8 cellular contexts compared by ENCODE assay signal in the genomic region with DNA sequence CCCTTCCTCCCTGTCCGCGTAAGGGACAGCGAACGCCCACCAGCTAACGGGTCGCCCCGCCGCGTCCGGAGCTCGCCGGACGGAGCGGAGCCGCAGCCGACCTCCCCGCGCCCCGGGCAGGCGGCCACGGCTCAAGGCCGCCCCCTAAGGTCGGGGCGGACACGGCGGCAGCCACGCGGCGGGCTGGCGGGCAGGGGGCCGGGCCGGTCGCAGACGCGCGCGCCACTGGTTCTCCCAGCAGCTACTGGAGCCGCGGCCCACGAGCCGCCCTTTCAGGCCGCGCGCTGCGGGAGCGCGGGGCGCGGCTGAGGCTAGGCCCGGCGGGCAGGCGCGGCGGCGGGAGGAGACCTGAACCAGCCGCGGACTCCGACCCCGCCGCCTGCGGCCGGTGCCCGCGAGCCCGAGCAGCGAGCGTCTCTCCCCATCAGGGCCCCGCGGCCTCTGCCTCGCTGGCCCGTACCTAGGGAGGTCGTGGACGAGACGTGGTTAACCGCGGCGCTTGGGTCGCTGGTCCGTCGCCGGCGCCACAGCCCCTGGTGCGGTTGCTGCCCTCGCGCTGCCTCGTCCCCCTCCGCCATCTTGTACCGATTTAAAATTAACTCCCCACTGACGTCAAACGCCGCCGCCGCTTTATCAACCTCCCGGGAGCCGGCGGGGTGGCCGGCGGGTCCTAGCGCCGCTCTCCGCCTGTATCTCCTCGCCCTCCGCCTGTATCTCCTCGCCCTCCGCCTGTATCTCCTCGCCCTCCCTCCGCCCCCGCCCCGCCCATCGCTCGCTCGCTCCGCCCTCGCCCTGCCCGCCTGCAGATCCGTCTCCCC. TPM values are rescaled to one million over a fixed set of nuclear protein-coding genes. Genes with fewer than 3 reads are reported as not detected.
DNase-seq lines count a peak whose midpoint lies in the region; ATAC-seq and TF ChIP-seq lines count a peak whose summit lies in the region.

A gene (minus strand): TSS at position 591 of the 818 bp plus-strand sequence. CDS start 13 bp downstream, at position 578.

- no peaks in the 10 kb centered on the region for H3K9me3 ChIP-seq in RWPE2 (ENCODE audit: severe bottlenecking)

- H3K36me3 Mint-ChIP-seq in nephron progenitor cell (ENCODE audit: low read depth) = peaks cover 10% of the 10 kb centered on the region

- H3K4me1 ChIP-seq in RWPE2 (ENCODE audit: insufficient read depth, poor library complexity, severe bottlenecking) = peaks cover 9% of the 10 kb centered on the region

- H3K9me3 Mint-ChIP-seq in nephron progenitor cell = no peaks in the 10 kb centered on the region
- no peaks in the 10 kb centered on the region for H3K9me3 Mint-ChIP-seq in stimulated activated naive CD8-positive, alpha-beta T cell treated with anti-CD3 and anti-CD28 coated beads, Interleukin-15, amount 100 ng/mL, for 72 hours

- H3K27ac Mint-ChIP-seq in nephron progenitor cell = peak within 1 kb of the TSS; percentile 90
- H3K27ac Mint-ChIP-seq in stimulated activated naive CD8-positive, alpha-beta T cell treated with anti-CD3 and anti-CD28 coated beads, Interleukin-15, amount 100 ng/mL, for 72 hours = peak within 1 kb of the TSS; percentile 97 to 98

- peak within 1 kb of the TSS; percentile 57 for H3K27ac ChIP-seq in RWPE2 (ENCODE audit: poor library complexity, severe bottlenecking)

- TF ChIP-seq CTCF in RWPE2 (IDR thresholded peaks at IDR 0.05; ENCODE audit: poor library complexity, severe bottlenecking) = peak; percentile 85
- peak; percentile 28 for TF ChIP-seq CTCF in fibroblast of the aortic adventitia (IDR thresholded peaks at IDR 0.05; ENCODE audit: insufficient read depth, low read length)
- TF ChIP-seq CTCF in nephron progenitor cell (IDR thresholded peaks at IDR 0.05) = no peak

- peak within 1 kb of the TSS; percentile 99 for H3K4me3 ChIP-seq in RWPE2 (ENCODE audit: severe bottlenecking)
- peak within 1 kb of the TSS; percentile 94 for H3K4me3 ChIP-seq in fibroblast of the aortic adventitia (ENCODE audit: low read depth, low read length)

- peaks cover 14% of the 10 kb centered on the region for H3K36me3 ChIP-seq in RWPE2 (ENCODE audit: low read depth)

- peaks cover 13% of the 10 kb centered on the region for H3K27me3 Mint-ChIP-seq in nephron progenitor cell (ENCODE audit: low read depth, poor library complexity)
- no peaks in the 10 kb centered on the region for H3K27me3 Mint-ChIP-seq in stimulated activated naive CD8-positive, alpha-beta T cell treated with anti-CD3 and anti-CD28 coated beads, Interleukin-15, amount 100 ng/mL, for 72 hours

- no peaks in the 10 kb centered on the region for H3K27me3 ChIP-seq in RWPE2 (ENCODE audit: insufficient read depth, poor library complexity, severe bottlenecking)

- H3K4me3 Mint-ChIP-seq in nephron progenitor cell = peak within 1 kb of the TSS; percentile 93
- peak within 1 kb of the TSS; percentile 95 to 96 for H3K4me3 Mint-ChIP-seq in stimulated activated naive CD8-positive, alpha-beta T cell treated with anti-CD3 and anti-CD28 coated beads, Interleukin-15, amount 100 ng/mL, for 72 hours

- H3K4me1 Mint-ChIP-seq in nephron progenitor cell = peaks cover 75% of the 10 kb centered on the region
- H3K4me1 Mint-ChIP-seq in stimulated activated naive CD8-positive, alpha-beta T cell treated with anti-CD3 and anti-CD28 coated beads, Interleukin-15, amount 100 ng/mL, for 72 hours = peaks cover 54% of the 10 kb centered on the region

- peak; percentile 84 for ATAC-seq in RWPE2 (ENCODE audit: low read depth)
- ATAC-seq in stimulated activated naive CD8-positive, alpha-beta T cell treated with anti-CD3 and anti-CD28 coated beads, Interleukin-15, amount 100 ng/mL, for 72 hours = peak; percentile 93

- DNase-seq in ELF-1 (ENCODE audit: low read depth, low spot score) = peak; percentile 98
- peak; percentile 87 for DNase-seq in H4 (ENCODE audit: low spot score)
- peak; percentile 96 for DNase-seq in LoVo (ENCODE audit: low spot score)
- peak; percentile 94 for DNase-seq in RWPE2 (ENCODE audit: low spot score)
- peak; percentile 88 for DNase-seq in activated T-helper 9 cell treated with anti-CD3 and anti-CD28 coated beads, Interleukin-2, amount 50 U/mL, for 16 hours (ENCODE audit: low read depth)
- DNase-seq in fibroblast of the aortic adventitia (ENCODE audit: low read depth) = peak; percentile 92
- peak; percentile 91 for DNase-seq in nephron progenitor cell
- peak; percentile 92 to 94 for DNase-seq in stimulated activated naive CD8-positive, alpha-beta T cell treated with anti-CD3 and anti-CD28 coated beads, Interleukin-15, amount 100 ng/mL, for 72 hours

RNA-seq across cellular contexts. Expression of the gene that starts here (rescaled TPM):
- total RNA-seq in H4 (2014; rRNA removed; shearing (Covaris generic)) = 68.0 and 68.3 TPM in 2 replicates
- 44.2 and 125 TPM in 2 replicates for total RNA-seq in fibroblast of the aortic adventitia (ENCODE audit: low replicate concordance)

Comparison
In these comparisons a context has a peak if more than half of its experiments do, and no peak if none do; other contexts are left out.
1. Peak in every context shown above with its lines: DNase-seq, ATAC-seq, H3K4me3 ChIP-seq and H3K27ac ChIP-seq.